In the genomic region with DNA sequence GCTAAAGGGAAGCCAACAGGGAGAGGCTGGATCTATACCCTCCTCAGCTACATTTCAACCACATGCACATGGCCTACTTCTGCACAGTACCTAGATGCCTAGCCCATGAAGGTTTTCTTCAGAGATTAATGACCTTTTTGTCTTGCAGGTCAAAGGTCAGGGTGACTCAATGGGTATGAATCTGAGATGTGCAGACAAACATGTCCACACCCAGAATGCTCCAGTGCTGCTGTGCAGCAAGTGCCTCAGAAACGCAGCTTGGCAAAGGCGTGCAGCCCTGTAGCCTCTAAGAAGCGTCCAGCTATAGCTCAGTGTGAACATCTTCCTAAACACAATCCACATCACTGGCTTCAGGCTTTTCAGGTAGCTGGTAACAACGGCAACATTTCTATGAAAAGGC, we compare ENCODE assay signal across 19 cellular contexts. TPM values are rescaled to one million over a fixed set of nuclear protein-coding genes. Genes with fewer than 3 reads are reported as not detected.
A peak's percentile ranks its signal among the peaks of the same experiment; 100 is the strongest.
DNase-seq lines count a peak whose midpoint lies in the region; TF ChIP-seq lines count a peak whose summit lies in the region.
"Had no signal": no experiment of that assay in that cellular context is flagged by ENCODE, and none has a peak within 500 bp of the region (broad histone marks: within the 10 kb centered on the region; RNA-seq: fewer than 3 reads in every experiment).

No MANE protein-coding gene starts in this region.

- peaks cover 6 to 7% of the 10 kb centered on the region in 2 donors for H3K4me1 ChIP-seq in esophagus (ENCODE audit: control insufficient read depth in 2 of 2, insufficient read depth in 2 of 2, low read length in 1 of 2)
- peaks cover 0 to 10% (median 5%) of the 10 kb centered on the region in 4 donors for H3K4me1 ChIP-seq in sigmoid colon

- DNase-seq in T-helper 1 cell = no peak
- DNase-seq in M059J (ENCODE audit: low read depth) = peak; percentile 43
- peak; percentile 27 for DNase-seq in renal cortical epithelial cell (ENCODE audit: low read depth)
- DNase-seq in sigmoid colon = no peak
- no peak for DNase-seq in NCI-H1436 treated with DMSO at 0.1 percent for 48 hours (lab: John Stamatoyannopoulos, UW)
- DNase-seq in superior temporal gyrus (ENCODE audit: extremely low spot score) = no peak
- DNase-seq: activated CD4-positive, alpha-beta T cell treated with anti-CD3 and anti-CD28 coated beads for 4 hours; effector memory CD4-positive, alpha-beta T cell; kidney; NCI-H1417 treated with DMSO at 0.1 percent for 48 hours; stimulated activated CD4-positive, alpha-beta T cell treated with anti-CD3 and anti-CD28 coated beads, Interleukin-4, amount 100 ng/mL, for 4 hours; stimulated activated naive CD4-positive, alpha-beta T cell had no signal

- peak overlapping the region; percentile 63 to 86 for H3K27ac ChIP-seq in esophagus (ENCODE audit: low read depth in 2 of 2, low read length in 1 of 2)
- H3K27ac ChIP-seq in sigmoid colon = peak overlapping the region in 1 of 4 donors; percentile 20
- H3K27ac ChIP-seq: 22Rv1, PC-9 had no signal

- no peaks in the 10 kb centered on the region for H3K27me3 Mint-ChIP-seq in T-helper 1 cell treated with Interleukin-12 subunit alpha and Interleukin-12 subunit beta and Interleukin-4 antibody, amounts not matched to agents 30 μg/mL and 1 μg/mL, for 36 hours (ENCODE audit: low read depth)
- H3K27me3 Mint-ChIP-seq: brain had no signal

- H3K9me3 ChIP-seq in esophagus (ENCODE audit: control insufficient read depth in 2 of 2, insufficient read depth in 1 of 2, low read depth in 1 of 2, low read length in 1 of 2) (no peaks in the 10 kb centered on the region), sigmoid colon (no peaks in the 10 kb centered on the region)

- H3K27ac Mint-ChIP-seq in T-helper 1 cell treated with Interleukin-12 subunit alpha and Interleukin-12 subunit beta and Interleukin-4 antibody, amounts not matched to agents 30 μg/mL and 1 μg/mL, for 36 hours = peak overlapping the region; percentile 31

- TF ChIP-seq CTCF in sigmoid colon (IDR thresholded peaks at IDR 0.05) = no peak

- H3K36me3 ChIP-seq in esophagus (ENCODE audit: control insufficient read depth in 2 of 2, insufficient read depth in 2 of 2, low read length in 1 of 2) (peaks cover 2 to 7% of the 10 kb centered on the region in 2 donors), sigmoid colon (peaks cover 0 to 13% (median 11%) of the 10 kb centered on the region in 4 donors)

- no peak overlapping the region for H3K4me3 Mint-ChIP-seq in T-helper 1 cell treated with Interleukin-12 subunit alpha and Interleukin-12 subunit beta and Interleukin-4 antibody, amounts not matched to agents 30 μg/mL and 1 μg/mL, for 36 hours
- H3K4me3 Mint-ChIP-seq: brain; CD8-positive, alpha-beta T cell; T-helper 2 cell treated with Interferon-gamma antibody and Interleukin-4, amounts not matched to agents 5 μg/mL and 100 μg/mL, for 36 hours had no signal

- TF ChIP-seq POLR2A in sigmoid colon (IDR thresholded peaks at IDR 0.05) = no peak

- H3K9me3 Mint-ChIP-seq in T-helper 1 cell treated with Interleukin-12 subunit alpha and Interleukin-12 subunit beta and Interleukin-4 antibody, amounts not matched to agents 30 μg/mL and 1 μg/mL, for 36 hours = no peaks in the 10 kb centered on the region
- H3K9me3 Mint-ChIP-seq: brain; CD8-positive, alpha-beta T cell; T-helper 2 cell treated with Interferon-gamma antibody and Interleukin-4, amounts not matched to agents 5 μg/mL and 100 μg/mL, for 36 hours had no signal

- 80 to 87% methylated on average over 4 of the region's 4 CpGs for WGBS in esophagus, 2 donors
- 74 to 90% methylated on average over 4 of the region's 4 CpGs for WGBS in sigmoid colon, 2 donors

- H3K4me3 ChIP-seq in esophagus (ENCODE audit: low read depth in 1 of 2, low read length in 2 of 2) (no peak overlapping the region), sigmoid colon (no peak overlapping the region)
- H3K4me3 ChIP-seq: PC-9 had no signal

- intact Hi-C loops in sigmoid colon (cut with DNase I) = loop anchor here (5.0 kb wide), 1 partner anchor 184 kb away; no protein-coding TSS in a partner anchor

- no peak for TF ChIP-seq EP300 in sigmoid colon (IDR thresholded peaks at IDR 0.05)

- H3K36me3 Mint-ChIP-seq in T-helper 1 cell treated with Interleukin-12 subunit alpha and Interleukin-12 subunit beta and Interleukin-4 antibody, amounts not matched to agents 30 μg/mL and 1 μg/mL, for 36 hours (ENCODE audit: low read depth) = peaks cover 21% of the 10 kb centered on the region

- H3K27me3 ChIP-seq in esophagus (ENCODE audit: control insufficient read depth in 1 of 2, insufficient read depth in 2 of 2, low read length in 2 of 2) = no peaks in the 10 kb centered on the region
- H3K27me3 ChIP-seq in sigmoid colon = no peaks in the 10 kb centered on the region

- H3K4me1 Mint-ChIP-seq in T-helper 1 cell treated with Interleukin-12 subunit alpha and Interleukin-12 subunit beta and Interleukin-4 antibody, amounts not matched to agents 30 μg/mL and 1 μg/mL, for 36 hours (ENCODE audit: low read depth) = peaks cover 35% of the 10 kb centered on the region

RNA-seq across cellular contexts. Expression of gene MAP1LC3A, which starts 24.4 kb away (rescaled TPM):
- total RNA-seq in M059J (2014; rRNA removed; shearing (Covaris generic)) = 59.8 and 72.2 TPM in 2 replicates
- 10 to 100 TPM; 28.7 to 29.5 TPM for polyA plus RNA-seq in esophagus
- total RNA-seq in renal cortical epithelial cell = 14.9 and 43.3 TPM in 2 replicates
- 10 to 100 TPM; 51.0 to 88.1 (median 77.8) TPM for total RNA-seq in sigmoid colon
- 10 to 100 TPM; 45.5 to 47.9 (median 46.8) TPM for polyA plus RNA-seq in sigmoid colon
- total RNA-seq: PC-9 had no signal

Comparison
In these comparisons a context has a peak if more than half of its experiments do, and no peak if none do; other contexts are left out.
1. DNase-seq: peak in M059J (single experiment) and renal cortical epithelial cell (single experiment); none in T-helper 1 cell (0 of 5), sigmoid colon (single experiment), NCI-H1436 treated with DMSO at 0.1 percent for 48 hours (single experiment) and superior temporal gyrus (single experiment).